Comparison of ENCODE assay signal across 8 cellular contexts in the genomic region with DNA sequence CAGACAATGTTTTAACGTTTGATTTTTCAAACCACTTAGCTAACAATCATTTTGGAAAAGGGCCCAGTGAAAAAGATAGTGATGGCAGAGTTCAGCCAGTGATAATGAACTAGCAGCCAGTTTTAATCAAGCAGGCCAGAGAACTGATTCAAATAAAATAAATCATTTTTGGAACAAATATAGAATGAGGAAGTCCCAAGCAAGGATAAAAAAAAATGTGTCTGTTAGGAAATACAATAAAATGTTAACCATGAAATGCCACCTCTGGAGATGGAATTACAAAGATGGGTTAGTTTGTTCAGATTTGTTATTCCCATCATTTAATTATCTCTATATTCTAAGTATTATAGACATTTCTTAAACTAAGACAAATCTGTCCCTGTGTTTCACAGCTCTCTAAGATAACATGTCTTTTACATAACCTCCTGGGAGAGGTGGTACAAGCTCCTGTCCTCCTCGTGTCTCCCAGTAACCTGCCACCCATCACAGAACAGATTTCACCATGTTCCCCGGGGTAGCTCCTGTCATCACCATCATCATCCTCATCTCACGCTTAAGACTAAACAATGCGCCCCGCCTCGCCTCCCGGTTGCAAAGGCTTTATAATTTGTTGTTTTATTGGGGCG.
DNase-seq lines count a peak whose midpoint lies in the region; ATAC-seq and TF ChIP-seq lines count a peak whose summit lies in the region.

No MANE protein-coding gene starts in this region.

- peak overlapping the region; percentile 86 for H3K4me2 ChIP-seq in OCI-LY3 (ENCODE audit: low read length)

- H3K36me3 Mint-ChIP-seq in dendritic cell treated with granulocyte-macrophage colony-stimulating factor and Interleukin-4, amounts not matched to agents 40 ng/mL and 50 ng/mL, for 4 days (ENCODE audit: low read depth) = peaks cover 20% of the 10 kb centered on the region

- H3K9me3 ChIP-seq in OCI-LY3 (ENCODE audit: insufficient read depth, low read length) = no peaks in the 10 kb centered on the region
- H3K9me3 ChIP-seq in muscle layer of colon (ENCODE audit: low read length) = no peaks in the 10 kb centered on the region

- intact Hi-C loops in dendritic cell treated with granulocyte-macrophage colony-stimulating factor and Interleukin-4, amounts not matched to agents 40 ng/mL and 50 ng/mL, for 4 days (cut with micrococcal nuclease) = loop anchor here (5.0 kb wide), 1 partner anchor 60 kb away; no protein-coding TSS in a partner anchor

- H3K79me2 ChIP-seq in ACC112 (ENCODE audit: control insufficient read depth, insufficient read depth, low read length, unreplicated experiment) (peaks cover 41% of the 10 kb centered on the region), OCI-LY3 (ENCODE audit: low read length) (peaks cover 58% of the 10 kb centered on the region)

- no peak for TF ChIP-seq CTCF in OCI-LY3 (IDR thresholded peaks at IDR 0.05; ENCODE audit: low read depth, low read length)

- no peaks in the 10 kb centered on the region for H3K27me3 ChIP-seq in ACC112 (ENCODE audit: insufficient read depth, low read length)
- H3K27me3 ChIP-seq in OCI-LY3 (ENCODE audit: low read depth, low read length) = no peaks in the 10 kb centered on the region
- no peaks in the 10 kb centered on the region for H3K27me3 ChIP-seq in muscle layer of colon (ENCODE audit: control insufficient read depth in 1 of 2, insufficient read depth in 2 of 2, low read length in 2 of 2)

- H3K27ac Mint-ChIP-seq in dendritic cell treated with granulocyte-macrophage colony-stimulating factor and Interleukin-4, amounts not matched to agents 40 ng/mL and 50 ng/mL, for 4 days = peak overlapping the region; percentile 96

- peaks cover 12% of the 10 kb centered on the region for H3K27me3 Mint-ChIP-seq in dendritic cell treated with granulocyte-macrophage colony-stimulating factor and Interleukin-4, amounts not matched to agents 40 ng/mL and 50 ng/mL, for 4 days

- H3K36me3 ChIP-seq in ACC112 (ENCODE audit: insufficient read depth, low read length) (no peaks in the 10 kb centered on the region), OCI-LY3 (replicated peaks; ENCODE audit: low read depth, low read length) (peaks cover 3% of the 10 kb centered on the region), muscle layer of colon (ENCODE audit: insufficient read depth, low read length) (no peaks in the 10 kb centered on the region)

- H4K20me1 ChIP-seq in OCI-LY3 (ENCODE audit: insufficient read depth, low read length) = peaks cover 29% of the 10 kb centered on the region

- H3K4me1 ChIP-seq in ACC112 (ENCODE audit: control insufficient read depth, insufficient read depth, low read length, unreplicated experiment) (peaks cover 12% of the 10 kb centered on the region), OCI-LY3 (ENCODE audit: low read length) (peaks cover 38% of the 10 kb centered on the region), muscle layer of colon (ENCODE audit: insufficient read depth, low read length) (peaks cover 42% of the 10 kb centered on the region)

- H3K4me3 ChIP-seq in ACC112 (ENCODE audit: low read depth, low read length) = peak overlapping the region; percentile 100
- H3K4me3 ChIP-seq in OCI-LY3 (ENCODE audit: low read length) = peak overlapping the region; percentile 99
- peak overlapping the region; percentile 90 to 91 for H3K4me3 ChIP-seq in muscle layer of colon (ENCODE audit: low read depth in 1 of 2, low read length in 2 of 2)

- ATAC-seq in GM19395 (IDR thresholded peaks at IDR 0.05; ENCODE audit: unreplicated experiment) (peak; percentile 27), GM18907 (IDR thresholded peaks at IDR 0.05; ENCODE audit: unreplicated experiment) (no peak), HG03139 (IDR thresholded peaks at IDR 0.05; ENCODE audit: unreplicated experiment) (no peak)

- no peak for DNase-seq in NCI-H2227 (lab: John Stamatoyannopoulos, UW; ENCODE audit: unreplicated experiment)

- no peaks in the 10 kb centered on the region for H3K9me3 Mint-ChIP-seq in dendritic cell treated with granulocyte-macrophage colony-stimulating factor and Interleukin-4, amounts not matched to agents 40 ng/mL and 50 ng/mL, for 4 days

- H3K4me3 Mint-ChIP-seq in dendritic cell treated with granulocyte-macrophage colony-stimulating factor and Interleukin-4, amounts not matched to agents 40 ng/mL and 50 ng/mL, for 4 days = peak overlapping the region; percentile 87

- peaks cover 41% of the 10 kb centered on the region for H3K4me1 Mint-ChIP-seq in dendritic cell treated with granulocyte-macrophage colony-stimulating factor and Interleukin-4, amounts not matched to agents 40 ng/mL and 50 ng/mL, for 4 days (ENCODE audit: low read depth)

- peak overlapping the region; percentile 45; the same call in 1 of the 2 replicates for H3K27ac ChIP-seq in ACC112 (ENCODE audit: low read depth, low read length)
- peak overlapping the region; percentile 91 for H3K27ac ChIP-seq in OCI-LY3 (ENCODE audit: low read length)
- peak overlapping the region; percentile 87 for H3K27ac ChIP-seq in muscle layer of colon (ENCODE audit: low read depth, low read length)

- H2AFZ ChIP-seq in ACC112 (ENCODE audit: low read length, unreplicated experiment) = peak overlapping the region; percentile 95
- H2AFZ ChIP-seq in OCI-LY3 (ENCODE audit: low read depth, low read length) = 0 out of 2 replicates have a peak overlapping the region, but pooled peaks have one; percentile 29

- peak overlapping the region; percentile 99 for H3K9ac ChIP-seq in OCI-LY3 (ENCODE audit: low read length)
- H3K9ac ChIP-seq in muscle layer of colon (ENCODE audit: low read length) = peak overlapping the region; percentile 88
